2 cellular contexts compared by ENCODE assay signal in genomic region chr17:57377094-57377493, GRCh38.
TF ChIP-seq lines count a peak whose summit lies in the region.

No MANE protein-coding gene starts in this region.

TF ChIP-seq in HCT116, 20 proteins besides CTCF, POLR2A, EP300 and RAD21:
- TF ChIP-seq ATF3 (IDR thresholded peaks at IDR 0.05) (peak; percentile 54; the same call in 1 of the 2 replicates), CEBPB (IDR thresholded peaks at IDR 0.05; ENCODE audit: low read depth) (peak; percentile 80), SRF (IDR thresholded peaks at IDR 0.05; ENCODE audit: low read depth) (no peak)
TF ChIP-seq in HCT116: peak in this region for 2.

TF ChIP-seq in liver, 16 proteins besides CTCF, POLR2A, EP300 and RAD21:
- TF ChIP-seq HNF4A (conservative IDR thresholded peaks at IDR 0.05), result peak; percentile 87 to 91
- peak in 1 of 2 donors; percentile 73 for TF ChIP-seq EGR1 (IDR thresholded peaks at IDR 0.05; ENCODE audit: low read depth in 2 of 2)
- peak; percentile 82 for TF ChIP-seq FOXA1 (IDR thresholded peaks at IDR 0.05)
- TF ChIP-seq ZBTB33 (IDR thresholded peaks at IDR 0.05), result peak; percentile 84
- TF ChIP-seq RXRA (IDR thresholded peaks at IDR 0.05), result peak; percentile 83 to 94
- TF ChIP-seq FOXA2 (IDR thresholded peaks at IDR 0.05), result peak; percentile 45
- TF ChIP-seq HNF4G (IDR thresholded peaks at IDR 0.05), result peak; percentile 63
- peak; percentile 74 for TF ChIP-seq MAX (IDR thresholded peaks at IDR 0.05)
- peak; percentile 99 for TF ChIP-seq ATF3 (IDR thresholded peaks at IDR 0.05)
- peak; percentile 88 to 96 for TF ChIP-seq JUND (IDR thresholded peaks at IDR 0.05)
- peak in 1 of 2 donors; percentile 20 for TF ChIP-seq GABPA (IDR thresholded peaks at IDR 0.05 in 1 of 2, conservative IDR thresholded peaks at IDR 0.05 in 1 of 2)
- TF ChIP-seq NR2F2 (IDR thresholded peaks at IDR 0.05), result peak; percentile 44
- TF ChIP-seq REST (IDR thresholded peaks at IDR 0.05), result peak; percentile 40
- TF ChIP-seq TAF1 (conservative IDR thresholded peaks at IDR 0.05), result no peak
- TF ChIP-seq SP1 (IDR thresholded peaks at IDR 0.05), result peak; percentile 57
- TF ChIP-seq YY1 (IDR thresholded peaks at IDR 0.05), result peak; percentile 70
